ENCODE assay signal across 8 cellular contexts in the genomic region with DNA sequence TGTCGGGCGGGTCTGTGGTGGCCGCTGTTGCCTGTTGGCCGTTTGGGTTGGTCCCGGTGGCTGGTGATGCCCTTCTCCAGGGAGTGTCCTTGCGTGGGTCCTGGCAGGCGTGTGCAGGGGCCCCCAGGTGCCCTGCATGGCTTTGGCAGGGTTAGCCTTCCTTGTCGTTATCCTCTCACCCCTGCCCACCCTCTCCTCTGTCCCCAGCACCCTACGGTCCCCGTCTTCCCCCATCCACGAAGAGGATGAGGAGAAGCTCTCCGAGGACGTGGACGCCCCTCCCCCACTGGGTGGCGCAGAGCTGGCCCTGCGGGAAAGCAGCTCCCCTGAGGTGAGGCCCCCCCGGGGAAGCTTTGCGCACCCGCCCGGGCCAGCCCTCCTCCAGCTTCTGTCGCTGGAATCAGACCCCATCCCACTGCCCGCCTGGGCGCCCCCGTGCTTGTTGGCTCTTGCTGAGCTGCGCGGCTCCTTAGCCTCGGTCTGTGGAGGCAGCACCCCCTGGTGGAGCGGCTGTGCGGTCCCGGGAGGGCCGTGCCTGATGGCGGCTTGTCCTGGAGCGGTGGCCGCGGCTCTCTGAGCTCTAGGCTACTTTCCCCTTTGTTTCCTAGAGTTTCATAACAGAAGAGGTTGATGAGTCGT. TPM values are rescaled to one million over a fixed set of nuclear protein-coding genes. Genes with fewer than 3 reads are reported as not detected.
DNase-seq lines count a peak whose midpoint lies in the region; ATAC-seq, FAIRE-seq and TF ChIP-seq lines count a peak whose summit lies in the region.

No MANE protein-coding gene starts in this region.

- H3K27ac ChIP-seq in PC-3 (ENCODE audit: low read length): no peak overlapping the region

- ATAC-seq in PC-3: peak; percentile 18
- ATAC-seq in HG03139 (IDR thresholded peaks at IDR 0.05; ENCODE audit: unreplicated experiment): no peak

- no peak overlapping the region for H2AFZ ChIP-seq in PC-3 (ENCODE audit: low read length)

- no peak overlapping the region for H3K4me3 Mint-ChIP-seq in nephron

- H3K36me3 ChIP-seq in PC-3 (ENCODE audit: low read depth, low read length): no peaks in the 10 kb centered on the region

- H3K9ac ChIP-seq in PC-3 (ENCODE audit: low read length): no peak overlapping the region

- peaks cover 20% of the 10 kb centered on the region for H3K4me1 ChIP-seq in PC-3 (ENCODE audit: insufficient read depth, low read length)

- DNase-seq in GM13976 (ENCODE audit: low spot score) (no peak), PC-3 (peak; percentile 54), choroid plexus epithelial cell (ENCODE audit: low read depth) (peak; percentile 41), GM19239 (ENCODE audit: insufficient read length, low spot score) (no peak), AML-193 (lab: John Stamatoyannopoulos, UW) (no peak), NCI-H748 treated with DMSO at 0.1 percent for 48 hours (lab: John Stamatoyannopoulos, UW) (no peak)

- H3K4me3 ChIP-seq in PC-3 (ENCODE audit: low read length): no peak overlapping the region
- H3K4me3 ChIP-seq in choroid plexus epithelial cell (ENCODE audit: low read depth, low read length): no peak overlapping the region

- peaks cover 5% of the 10 kb centered on the region for H3K4me1 Mint-ChIP-seq in nephron

- intact Hi-C loops in PC-3 (cut with micrococcal nuclease): no loop called here

- no peaks in the 10 kb centered on the region for H3F3A ChIP-seq in PC-3 (ENCODE audit: low read length, unreplicated experiment)

- H3K27ac Mint-ChIP-seq in nephron: no peak overlapping the region

- H3K36me3 Mint-ChIP-seq in nephron (ENCODE audit: low read depth): peaks cover 14% of the 10 kb centered on the region

- peak; percentile 34 for TF ChIP-seq CTCF in GM13976 (IDR thresholded peaks at IDR 0.05; ENCODE audit: borderline replicate concordance, control extremely low read depth, extremely low read depth, insufficient read depth, missing control alignments)
- TF ChIP-seq CTCF in PC-3 (conservative IDR thresholded peaks at IDR 0.05; ENCODE audit: low read depth, low read length): peak; percentile 51
- peak; percentile 60 for TF ChIP-seq CTCF in choroid plexus epithelial cell (conservative IDR thresholded peaks at IDR 0.05; ENCODE audit: low read depth, low read length)
- peak; percentile 57 to 71 (median 58) for TF ChIP-seq CTCF in nephron (IDR thresholded peaks at IDR 0.05; ENCODE audit: unreplicated experiment in 3 of 3)

- POLR2A ChIA-PET in PC-3 (lab: Charles Lee; ENCODE audit: unreplicated experiment): interaction anchor here (0.5 kb wide), 1 partner anchor 93 kb away, joined by 6 read pairs; no protein-coding TSS in a partner anchor

- FAIRE-seq in GM19239 (lab: Jason Lieb, UNC): no peak

- CTCF ChIA-PET in PC-3 (lab: Charles Lee): no interaction called here

- no peaks in the 10 kb centered on the region for H3K27me3 Mint-ChIP-seq in nephron (ENCODE audit: low read depth)

- H3K9me2 ChIP-seq in PC-3 (replicated peaks; ENCODE audit: low read length): no peaks in the 10 kb centered on the region

- no peaks in the 10 kb centered on the region for H3K9me3 ChIP-seq in PC-3 (ENCODE audit: low read length)

- no peaks in the 10 kb centered on the region for H4K20me1 ChIP-seq in PC-3 (ENCODE audit: low read length)

- H3K27me3 ChIP-seq in PC-3 (ENCODE audit: low read length): no peaks in the 10 kb centered on the region

- in situ Hi-C loops in GM13976 (cut with MboI; ENCODE audit: low sequenced_read_pairs, unreplicated experiment): no loop called here

- BruUV-seq in PC-3 (replicated peaks; lab: Mats Ljungman, UMichigan): no TSS peak

- no peaks in the 10 kb centered on the region for H3K9me3 Mint-ChIP-seq in nephron

- no peaks in the 10 kb centered on the region for H3K79me2 ChIP-seq in PC-3 (ENCODE audit: low read length)

- H3K4me2 ChIP-seq in PC-3 (ENCODE audit: low read length): no peak overlapping the region

RNA-seq across cellular contexts. Expression of a gene that starts 10.6 kb away (rescaled TPM):
- total RNA-seq in PC-3 (2014; rRNA removed): 49.9 and 64.3 TPM in 2 replicates

RNA-seq across cellular contexts. Expression of a gene that starts 51.3 kb away (rescaled TPM):
- 22.6 and 25.1 TPM in 2 replicates for total RNA-seq in PC-3 (2014; rRNA removed)

RNA-seq across cellular contexts. Expression of a gene that starts 51.6 kb away (rescaled TPM):
- total RNA-seq in PC-3 (2014; rRNA removed): 0.58 and 1.2 TPM in 2 replicates

RNA-seq across cellular contexts. Expression of a gene that starts 58.1 kb away (rescaled TPM):
- 22.7 and 38.2 TPM in 2 replicates for total RNA-seq in PC-3 (2014; rRNA removed)

Comparison
In these comparisons a context has a peak if more than half of its experiments do, and no peak if none do; other contexts are left out.
1. DNase-seq: peak in PC-3 (single experiment) and choroid plexus epithelial cell (single experiment); none in GM13976 (single experiment), GM19239 (single experiment), AML-193 (0 of 2) and NCI-H748 treated with DMSO at 0.1 percent for 48 hours (single experiment).
2. Peak in every context shown above with its lines, with median percentiles within 50 percentile points of each other: CTCF ChIP-seq.